1 cellular context compared by ENCODE assay signal in genomic region chr2:152695763-152696162, GRCh38.
TF ChIP-seq lines count a peak whose summit lies in the region.

No MANE protein-coding gene starts in this region.

TF ChIP-seq in A549, 52 proteins besides CTCF, POLR2A, EP300 and RAD21:
- TF ChIP-seq MAX (IDR thresholded peaks at IDR 0.05), result no peak
- peak; percentile 62 for TF ChIP-seq MAFK (IDR thresholded peaks at IDR 0.05; ENCODE audit: partially characterized antibody)
- TF ChIP-seq HOXA7 (CRISPR knock-in tag; IDR thresholded peaks at IDR 0.05), result no peak
